Comparison of ENCODE assay signal across 19 cellular contexts in genomic region chr1:47637111-47637685, GRCh38.
"Had no signal": no experiment of that assay in that cellular context is flagged by ENCODE, and none has a peak within 500 bp of the region (broad histone marks: within the 10 kb centered on the region; RNA-seq: fewer than 3 reads in every experiment).

No MANE protein-coding gene starts in this region.

- H3K4me1 Mint-ChIP-seq: immature natural killer cell had no signal

- H3K4me3 Mint-ChIP-seq: activated CD8-positive, alpha-beta T cell treated with anti-CD3 and anti-CD28 coated beads for 36 hours; activated T-cell treated with anti-CD3 and anti-CD28 coated beads, Interleukin-2, amount 50 U/mL, for 72 hours; immature natural killer cell; naive thymus-derived CD4-positive, alpha-beta T cell; type B pancreatic cell had no signal

- H3K27me3 ChIP-seq: right lobe of liver had no signal

- H3K27ac Mint-ChIP-seq: activated CD8-positive, alpha-beta T cell treated with anti-CD3 and anti-CD28 coated beads for 36 hours; activated T-cell treated with anti-CD3 and anti-CD28 coated beads, Interleukin-2, amount 50 U/mL, for 72 hours; immature natural killer cell; naive thymus-derived CD4-positive, alpha-beta T cell; type B pancreatic cell had no signal

- H3K9me3 ChIP-seq: neutrophil, prostate gland, right lobe of liver had no signal

- DNase-seq: activated CD8-positive, alpha-beta memory T cell treated with anti-CD3 and anti-CD28 coated beads, Interleukin-2, amount 50 U/mL, for 4 hours; activated CD8-positive, alpha-beta T cell treated with anti-CD3 and anti-CD28 coated beads for 36 hours; activated gamma-delta T cell treated with Interleukin-2 at 50 U/mL for 16 hours; activated T-cell treated with anti-CD3 and anti-CD28 coated beads, Interleukin-2, amount 50 U/mL, for 72 hours; central memory CD4-positive, alpha-beta T cell; cortex of kidney; effector CD8-positive, alpha-beta T cell; glutamatergic neuron; immature natural killer cell; left cardiac atrium; naive thymus-derived CD4-positive, alpha-beta T cell; right lobe of liver; stimulated activated CD4-positive, alpha-beta T cell treated with anti-CD3 and anti-CD28 coated beads, Interleukin-2, amount 100 ng/mL, for 24 hours; stimulated activated naive CD4-positive, alpha-beta T cell treated with Interleukin-2 at 50 U/mL for 16 hours; T1000 had no signal

- H3K27ac ChIP-seq: neutrophil, prostate gland, right lobe of liver, VCaP had no signal

- H3K4me1 ChIP-seq: prostate gland, right lobe of liver had no signal

- H3K36me3 Mint-ChIP-seq: immature natural killer cell; naive thymus-derived CD4-positive, alpha-beta T cell; type B pancreatic cell had no signal

- H3K9me3 Mint-ChIP-seq: activated CD8-positive, alpha-beta T cell treated with anti-CD3 and anti-CD28 coated beads for 36 hours; activated T-cell treated with anti-CD3 and anti-CD28 coated beads, Interleukin-2, amount 50 U/mL, for 72 hours; immature natural killer cell; naive thymus-derived CD4-positive, alpha-beta T cell; type B pancreatic cell had no signal

- ATAC-seq: activated CD8-positive, alpha-beta T cell treated with anti-CD3 and anti-CD28 coated beads for 36 hours; activated T-cell treated with anti-CD3 and anti-CD28 coated beads, Interleukin-2, amount 50 U/mL, for 72 hours; left cardiac atrium; naive thymus-derived CD4-positive, alpha-beta T cell; right lobe of liver had no signal

- H3K4me3 ChIP-seq: prostate gland, right lobe of liver had no signal

- H3K36me3 ChIP-seq: neutrophil, prostate gland, right lobe of liver had no signal
